In the genomic region with DNA sequence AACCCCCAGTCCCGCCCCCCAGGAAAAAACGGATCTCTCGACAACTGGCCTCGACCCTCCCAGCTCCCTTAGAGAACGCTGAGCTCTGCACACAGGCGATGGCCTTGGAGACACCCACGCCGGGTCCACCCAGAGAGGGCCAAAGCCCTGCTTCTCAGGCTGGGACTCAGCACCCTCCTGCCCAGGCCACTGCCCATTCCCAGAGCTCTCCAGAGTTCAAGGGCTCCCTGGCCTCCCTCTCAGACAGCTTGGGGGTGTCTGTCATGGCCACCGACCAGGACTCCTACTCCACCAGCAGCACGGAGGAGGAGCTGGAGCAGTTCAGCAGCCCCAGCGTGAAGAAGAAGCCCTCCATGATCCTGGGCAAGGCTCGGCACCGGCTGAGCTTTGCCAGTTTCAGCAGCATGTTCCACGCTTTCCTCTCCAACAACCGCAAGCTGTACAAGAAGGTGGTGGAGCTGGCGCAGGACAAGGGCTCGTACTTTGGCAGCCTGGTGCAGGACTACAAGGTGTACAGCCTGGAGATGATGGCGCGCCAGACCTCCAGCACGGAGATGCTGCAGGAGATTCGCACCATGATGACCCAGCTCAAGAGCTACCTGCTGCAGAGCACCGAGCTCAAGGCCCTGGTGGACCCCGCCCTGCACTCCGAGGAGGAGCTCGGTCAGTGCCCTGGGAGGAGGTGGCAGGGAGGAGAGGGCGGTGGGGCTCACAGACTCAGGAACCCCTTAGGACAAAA, we compare ENCODE assay signal across 12 cellular contexts.
DNase-seq lines count a peak whose midpoint lies in the region; ATAC-seq, FAIRE-seq and TF ChIP-seq lines count a peak whose summit lies in the region.
"Had no signal": no experiment of that assay in that cellular context is flagged by ENCODE, and none has a peak within 500 bp of the region (broad histone marks: within the 10 kb centered on the region; RNA-seq: fewer than 3 reads in every experiment).

No MANE protein-coding gene starts in this region.

- peak overlapping the region; percentile 94 for H3K4me3 Mint-ChIP-seq in activated CD8-positive, alpha-beta T cell treated with anti-CD3 and anti-CD28 coated beads for 36 hours
- peak overlapping the region; percentile 68 for H3K4me3 Mint-ChIP-seq in stimulated activated effector memory CD8-positive, alpha-beta T cell treated with anti-CD3 and anti-CD28 coated beads, Interleukin-12 subunit alpha, Interleukin-12 subunit beta, amount 100 ng/mL, for 72 hours

- CTCF ChIA-PET in activated CD8-positive, alpha-beta T cell treated with anti-CD3 and anti-CD28 coated beads for 36 hours (lab: Charles Lee), result interaction anchor here (0.8 to 5.5 kb wide), 8 partner anchors 15 to 102 kb away, joined by 3 to 38 read pairs (median 6); no protein-coding TSS in a partner anchor

- H3K9me3 Mint-ChIP-seq in activated CD8-positive, alpha-beta T cell treated with anti-CD3 and anti-CD28 coated beads for 36 hours, result no peaks in the 10 kb centered on the region
- H3K9me3 Mint-ChIP-seq in stimulated activated effector memory CD8-positive, alpha-beta T cell treated with anti-CD3 and anti-CD28 coated beads, Interleukin-12 subunit alpha, Interleukin-12 subunit beta, amount 100 ng/mL, for 72 hours, result no peaks in the 10 kb centered on the region

- H3K36me3 ChIP-seq in heart right ventricle (peaks cover 0 to 41% (median 0%) of the 10 kb centered on the region in 9 donors), SJCRH30 (no peaks in the 10 kb centered on the region)

- no peak for TF ChIP-seq CTCF in activated CD8-positive, alpha-beta T cell treated with anti-CD3 and anti-CD28 coated beads for 36 hours (IDR thresholded peaks at IDR 0.05)
- TF ChIP-seq CTCF in heart right ventricle (IDR thresholded peaks at IDR 0.05), result no peak

- FAIRE-seq in GM12892 (lab: Jason Lieb, UNC), result peak; percentile 91

- H3K27me3 ChIP-seq in heart right ventricle, result no peaks in the 10 kb centered on the region
- no peaks in the 10 kb centered on the region for H3K27me3 ChIP-seq in SJCRH30

- intact Hi-C loops in activated CD8-positive, alpha-beta T cell treated with anti-CD3 and anti-CD28 coated beads for 36 hours (cut with micrococcal nuclease), result loop anchor here (5.0 kb wide), 1 partner anchor 35 kb away; no protein-coding TSS in a partner anchor
- intact Hi-C loops in heart right ventricle (cut with DNase I), result no loop called here

- H3K4me3 ChIP-seq in heart right ventricle, result peak overlapping the region in 8 of 10 donors; percentile 12 to 62 (median 31)
- no peak overlapping the region for H3K4me3 ChIP-seq in SJCRH30
- H3K4me3 ChIP-seq: mucosa of descending colon had no signal

- POLR2A ChIA-PET in activated CD8-positive, alpha-beta T cell treated with anti-CD3 and anti-CD28 coated beads for 36 hours (lab: Charles Lee), result interaction anchor here (1.0 to 1.5 kb wide), 5 partner anchors 16 to 138 kb away, joined by 3 to 7 read pairs (median 4); no protein-coding TSS in a partner anchor

- H3K27ac Mint-ChIP-seq in activated CD8-positive, alpha-beta T cell treated with anti-CD3 and anti-CD28 coated beads for 36 hours, result peak overlapping the region; percentile 97
- H3K27ac Mint-ChIP-seq in stimulated activated effector memory CD8-positive, alpha-beta T cell treated with anti-CD3 and anti-CD28 coated beads, Interleukin-12 subunit alpha, Interleukin-12 subunit beta, amount 100 ng/mL, for 72 hours, result peak overlapping the region; percentile 96

- peak; percentile 1 for ATAC-seq in activated CD8-positive, alpha-beta T cell treated with anti-CD3 and anti-CD28 coated beads for 36 hours
- ATAC-seq in heart right ventricle, result peak in 5 of 8 donors; percentile 2 to 9 (median 5)
- no peak for ATAC-seq in stimulated activated effector memory CD8-positive, alpha-beta T cell treated with anti-CD3 and anti-CD28 coated beads, Interleukin-12 subunit alpha, Interleukin-12 subunit beta, amount 100 ng/mL, for 72 hours
- no peak for ATAC-seq in GM19467 (IDR thresholded peaks at IDR 0.05; ENCODE audit: unreplicated experiment)
- no peak for ATAC-seq in HG02981 (IDR thresholded peaks at IDR 0.05; ENCODE audit: unreplicated experiment)

- peaks cover 64% of the 10 kb centered on the region for H3K36me3 Mint-ChIP-seq in activated CD8-positive, alpha-beta T cell treated with anti-CD3 and anti-CD28 coated beads for 36 hours (ENCODE audit: low read depth)
- H3K36me3 Mint-ChIP-seq in stimulated activated effector memory CD8-positive, alpha-beta T cell treated with anti-CD3 and anti-CD28 coated beads, Interleukin-12 subunit alpha, Interleukin-12 subunit beta, amount 100 ng/mL, for 72 hours, result peaks cover 81% of the 10 kb centered on the region

- peak overlapping the region in 6 of 10 donors; percentile 47 to 95 (median 54) for H3K27ac ChIP-seq in heart right ventricle
- H3K27ac ChIP-seq in SJCRH30, result no peak overlapping the region

- 82 to 86% methylated on average over 26 of the region's 26 CpGs for whole genome bisulfite sequencing in heart right ventricle, 2 donors

- H3K4me1 ChIP-seq in heart right ventricle (peaks cover 0 to 64% (median 9%) of the 10 kb centered on the region in 9 donors), SJCRH30 (no peaks in the 10 kb centered on the region)

- no peaks in the 10 kb centered on the region for H3K27me3 Mint-ChIP-seq in activated CD8-positive, alpha-beta T cell treated with anti-CD3 and anti-CD28 coated beads for 36 hours

- H3K4me1 Mint-ChIP-seq in activated CD8-positive, alpha-beta T cell treated with anti-CD3 and anti-CD28 coated beads for 36 hours (ENCODE audit: low read depth), result peaks cover 72% of the 10 kb centered on the region
- peaks cover 96% of the 10 kb centered on the region for H3K4me1 Mint-ChIP-seq in stimulated activated effector memory CD8-positive, alpha-beta T cell treated with anti-CD3 and anti-CD28 coated beads, Interleukin-12 subunit alpha, Interleukin-12 subunit beta, amount 100 ng/mL, for 72 hours

- DNase-seq in GM12892 (ENCODE audit: insufficient read length) (no peak), heart right ventricle (no peak), SJCRH30 (no peak), pons (ENCODE audit: low spot score) (no peak)
- DNase-seq in activated CD8-positive, alpha-beta T cell treated with anti-CD3 and anti-CD28 coated beads for 36 hours, result peak; percentile 52
- DNase-seq in stimulated activated effector memory CD8-positive, alpha-beta T cell treated with anti-CD3 and anti-CD28 coated beads, Interleukin-12 subunit alpha, Interleukin-12 subunit beta, amount 100 ng/mL, for 72 hours (ENCODE audit: low spot score in 2 of 2), result no peak
- DNase-seq: foreskin melanocyte, Karpas-422, NCI-H774 had no signal

- TF ChIP-seq POLR2A in GM12892 (IDR thresholded peaks at IDR 0.05; ENCODE audit: low read depth, low read length), result peak; percentile 12; the same call in 1 of the 2 replicates

- H3K9me3 ChIP-seq in heart right ventricle (no peaks in the 10 kb centered on the region), SJCRH30 (replicated peaks) (no peaks in the 10 kb centered on the region)
- H3K9me3 ChIP-seq: mucosa of descending colon had no signal

Comparison
In these comparisons a context has a peak if more than half of its experiments do, and no peak if none do; other contexts are left out.
1. ATAC-seq: peak in activated CD8-positive, alpha-beta T cell treated with anti-CD3 and anti-CD28 coated beads for 36 hours (single experiment) and heart right ventricle (5 of 8); none in stimulated activated effector memory CD8-positive, alpha-beta T cell treated with anti-CD3 and anti-CD28 coated beads, Interleukin-12 subunit alpha, Interleukin-12 subunit beta, amount 100 ng/mL, for 72 hours (single experiment), GM19467 (single experiment) and HG02981 (single experiment).